Comparison of ENCODE assay signal across 15 cellular contexts in genomic region chr10:132326925-132327324, GRCh38. TPM values are rescaled to one million over a fixed set of nuclear protein-coding genes. Genes with fewer than 3 reads are reported as not detected.
DNase-seq lines count a peak whose midpoint lies in the region; ATAC-seq and TF ChIP-seq lines count a peak whose summit lies in the region.
"Had no signal": no experiment of that assay in that cellular context is flagged by ENCODE, and none has a peak within 500 bp of the region (broad histone marks: within the 10 kb centered on the region; RNA-seq: fewer than 3 reads in every experiment).

No MANE protein-coding gene starts in this region.

- intact Hi-C loops in CD4-positive, alpha-beta T cell (cut with DNase I, micrococcal nuclease) = no loop called here
- intact Hi-C loops in PC-9 (cut with micrococcal nuclease; ENCODE audit: unreplicated experiment) (no loop called here), OCI-LY7 (cut with micrococcal nuclease; ENCODE audit: unreplicated experiment) (no loop called here)

- H3K36me3 Mint-ChIP-seq in CD4-positive, alpha-beta T cell (ENCODE audit: low read depth) = peaks cover 49% of the 10 kb centered on the region
- H3K36me3 Mint-ChIP-seq in IgD-negative memory B cell = peaks cover 5% of the 10 kb centered on the region
- peaks cover 65% of the 10 kb centered on the region for H3K36me3 Mint-ChIP-seq in activated naive CD8-positive, alpha-beta T cell treated with anti-CD3 and anti-CD28 coated beads for 36 hours

- no peak overlapping the region for H3K4me3 ChIP-seq in PC-9
- H3K4me3 ChIP-seq in OCI-LY7 (ENCODE audit: low read depth, low read length, poor library complexity, severe bottlenecking) = no peak overlapping the region
- H3K4me3 ChIP-seq: prostate gland, stomach had no signal

- no peaks in the 10 kb centered on the region for H3K9me2 ChIP-seq in PC-9 (ENCODE audit: insufficient read depth)
- H3K9me2 ChIP-seq in OCI-LY7 (ENCODE audit: insufficient read depth, low read length) = no peaks in the 10 kb centered on the region

- H3K4me3 Mint-ChIP-seq in CD4-positive, alpha-beta T cell = peak overlapping the region; percentile 51
- H3K4me3 Mint-ChIP-seq in IgD-negative memory B cell = peak overlapping the region in 2 of 4 donors; percentile 2 to 5
- H3K4me3 Mint-ChIP-seq in activated naive CD8-positive, alpha-beta T cell treated with anti-CD3 and anti-CD28 coated beads for 36 hours = no peak overlapping the region

- H3F3A ChIP-seq in PC-9 (ENCODE audit: insufficient read depth, low read depth) = peaks cover 18% of the 10 kb centered on the region; the same call in 1 of the 2 replicates

- DNase-seq in CD4-positive, alpha-beta T cell = no peak
- peak; percentile 47 for DNase-seq in activated naive CD8-positive, alpha-beta T cell treated with anti-CD3 and anti-CD28 coated beads for 36 hours
- DNase-seq in stimulated activated CD4-positive, alpha-beta T cell treated with anti-CD3 and anti-CD28 coated beads, Interleukin-1b, Interleukin-23, amount 100 ng/mL, for 4 hours (ENCODE audit: low read depth in 2 of 2) = peak; percentile 15 to 33
- no peak for DNase-seq in PC-9
- DNase-seq in OCI-LY7 (ENCODE audit: low spot score) = no peak
- DNase-seq in NCI-H2029 treated with DMSO at 0.1 percent for 48 hours (lab: John Stamatoyannopoulos, UW) = no peak
- DNase-seq: anterior cingulate cortex, GF-D8, hippocampal formation, NCI-H1105, NCI-H446, stomach had no signal

- POLR2A ChIA-PET in CD4-positive, alpha-beta T cell (lab: Charles Lee) = no interaction called here
- POLR2A ChIA-PET in PC-9 (lab: Charles Lee; ENCODE audit: unreplicated experiment) = no interaction called here
- POLR2A ChIA-PET in OCI-LY7 (lab: Charles Lee) = interaction anchor here (1.2 kb wide), 1 partner anchor 11 kb away, joined by 3 read pairs; no protein-coding TSS in a partner anchor

- no peaks in the 10 kb centered on the region for H3K9me3 Mint-ChIP-seq in CD4-positive, alpha-beta T cell
- peaks cover 0 to under 1% (median 0%) of the 10 kb centered on the region in 3 donors for H3K9me3 Mint-ChIP-seq in IgD-negative memory B cell
- peaks cover 15% of the 10 kb centered on the region for H3K9me3 Mint-ChIP-seq in activated naive CD8-positive, alpha-beta T cell treated with anti-CD3 and anti-CD28 coated beads for 36 hours

- no peaks in the 10 kb centered on the region for H3K9me3 ChIP-seq in CD4-positive, alpha-beta T cell (ENCODE audit: control insufficient read depth, low read length)
- H3K9me3 ChIP-seq in PC-9 (ENCODE audit: insufficient read depth, low read depth) = no peaks in the 10 kb centered on the region
- no peaks in the 10 kb centered on the region for H3K9me3 ChIP-seq in OCI-LY7 (ENCODE audit: low read length)
- H3K9me3 ChIP-seq: prostate gland, stomach had no signal

- no peak overlapping the region for H3K27ac ChIP-seq in CD4-positive, alpha-beta T cell (ENCODE audit: low read depth, low read length)
- H3K27ac ChIP-seq in PC-9 (no peak overlapping the region), OCI-LY7 (ENCODE audit: low read depth, low read length, poor library complexity, severe bottlenecking) (no peak overlapping the region)
- H3K27ac ChIP-seq: prostate gland, stomach had no signal

- H3K4me2 ChIP-seq in PC-9 = no peak overlapping the region
- no peak overlapping the region for H3K4me2 ChIP-seq in OCI-LY7 (ENCODE audit: low read length)

- H4K20me1 ChIP-seq in PC-9 (ENCODE audit: insufficient read depth) = no peaks in the 10 kb centered on the region; the same call in 1 of the 2 replicates
- H4K20me1 ChIP-seq in OCI-LY7 (ENCODE audit: insufficient read depth, low read length) = peaks cover 9% of the 10 kb centered on the region

- ATAC-seq in CD4-positive, alpha-beta T cell (ENCODE audit: poor library complexity) = no peak
- no peak for ATAC-seq in HG03135 (IDR thresholded peaks at IDR 0.05; ENCODE audit: unreplicated experiment)

- peaks cover 7% of the 10 kb centered on the region; the same call in 1 of the 2 replicates for H3K36me3 ChIP-seq in PC-9 (ENCODE audit: low read depth)
- H3K36me3 ChIP-seq in OCI-LY7 (ENCODE audit: insufficient read depth, low read length) = peaks cover 51% of the 10 kb centered on the region
- H3K36me3 ChIP-seq: prostate gland had no signal

- BruUV-seq in PC-9 (replicated peaks; lab: Mats Ljungman, UMichigan) (no TSS peak), OCI-LY7 (replicated peaks; lab: Mats Ljungman, UMichigan) (no TSS peak)

- no peak overlapping the region for H2AFZ ChIP-seq in PC-9
- no peak overlapping the region for H2AFZ ChIP-seq in OCI-LY7 (ENCODE audit: low read length)

- peaks cover 51% of the 10 kb centered on the region for H3K79me2 ChIP-seq in PC-9 (ENCODE audit: low read depth)
- peaks cover 50% of the 10 kb centered on the region for H3K79me2 ChIP-seq in OCI-LY7 (ENCODE audit: insufficient read depth, low read depth, low read length)

- peaks cover 57% of the 10 kb centered on the region for H3K4me1 Mint-ChIP-seq in CD4-positive, alpha-beta T cell (ENCODE audit: low read depth)
- H3K4me1 Mint-ChIP-seq in IgD-negative memory B cell = peaks cover 17 to 33% (median 29%) of the 10 kb centered on the region in 3 donors
- H3K4me1 Mint-ChIP-seq in activated naive CD8-positive, alpha-beta T cell treated with anti-CD3 and anti-CD28 coated beads for 36 hours = peaks cover 44% of the 10 kb centered on the region

- no peak for TF ChIP-seq CTCF in CD4-positive, alpha-beta T cell (IDR thresholded peaks at IDR 0.05)
- TF ChIP-seq CTCF in PC-9 (conservative IDR thresholded peaks at IDR 0.05) (no peak), OCI-LY7 (conservative IDR thresholded peaks at IDR 0.05; ENCODE audit: low read length) (no peak)

- no peaks in the 10 kb centered on the region for H3K4me1 ChIP-seq in PC-9 (replicated peaks; ENCODE audit: insufficient read depth)
- peaks cover 12% of the 10 kb centered on the region for H3K4me1 ChIP-seq in OCI-LY7 (ENCODE audit: insufficient read depth, low read length, poor library complexity, severe bottlenecking)
- H3K4me1 ChIP-seq: prostate gland had no signal

- no peaks in the 10 kb centered on the region for H3K27me3 Mint-ChIP-seq in CD4-positive, alpha-beta T cell
- H3K27me3 Mint-ChIP-seq in IgD-negative memory B cell = no peaks in the 10 kb centered on the region
- H3K27me3 Mint-ChIP-seq in activated naive CD8-positive, alpha-beta T cell treated with anti-CD3 and anti-CD28 coated beads for 36 hours = no peaks in the 10 kb centered on the region

- H3K27me3 ChIP-seq in CD4-positive, alpha-beta T cell (ENCODE audit: control insufficient read depth, insufficient read depth, low read length) = no peaks in the 10 kb centered on the region
- no peaks in the 10 kb centered on the region for H3K27me3 ChIP-seq in PC-9 (ENCODE audit: insufficient read depth, low read depth)
- H3K27me3 ChIP-seq: stomach had no signal

- peak overlapping the region; percentile 40 for H3K27ac Mint-ChIP-seq in CD4-positive, alpha-beta T cell
- peak overlapping the region in 2 of 3 donors; percentile 13 to 37 for H3K27ac Mint-ChIP-seq in IgD-negative memory B cell
- peak overlapping the region; percentile 82 for H3K27ac Mint-ChIP-seq in activated naive CD8-positive, alpha-beta T cell treated with anti-CD3 and anti-CD28 coated beads for 36 hours

- CTCF ChIA-PET in CD4-positive, alpha-beta T cell (lab: Charles Lee) = interaction anchor here (1.3 kb wide), 1 partner anchor 11 kb away, joined by 3 read pairs; no protein-coding TSS in a partner anchor
- CTCF ChIA-PET in PC-9 (lab: Charles Lee) = no interaction called here
- CTCF ChIA-PET in OCI-LY7 (lab: Charles Lee; ENCODE audit: unreplicated experiment) = no interaction called here

RNA-seq across cellular contexts. Expression of gene LRRC27, which starts 5.1 kb away (rescaled TPM):
- total RNA-seq in CD4-positive, alpha-beta T cell = 1 to 10 TPM; 2.4 to 2.8 TPM
- polyA plus RNA-seq in IgD-negative memory B cell = 14.5 TPM
- total RNA-seq in activated naive CD8-positive, alpha-beta T cell treated with anti-CD3 and anti-CD28 coated beads for 36 hours = 1 to 10 TPM; 3.5 to 3.8 TPM
- total RNA-seq in PC-9 (2021) (10.0 and 17.5 TPM in 2 replicates), OCI-LY7 (2022) (16.1 and 17.3 TPM in 2 replicates)
- 10.0 and 13.0 TPM in 2 replicates for total RNA-seq in OCI-LY7 (2014; rRNA removed; shearing (Covaris generic))

RNA-seq across cellular contexts. Expression of gene STK32C, which starts 19.2 kb away (rescaled TPM):
- total RNA-seq in CD4-positive, alpha-beta T cell = 1 to 10 TPM; 4.9 to 5.2 TPM
- polyA plus RNA-seq in IgD-negative memory B cell = 4.0 TPM
- 10 to 100 TPM; 15.3 to 16.2 TPM for total RNA-seq in activated naive CD8-positive, alpha-beta T cell treated with anti-CD3 and anti-CD28 coated beads for 36 hours
- total RNA-seq in PC-9 (2021) (13.9 and 21.8 TPM in 2 replicates), OCI-LY7 (2022) (30.4 and 32.4 TPM in 2 replicates)
- total RNA-seq in OCI-LY7 (2014; rRNA removed; shearing (Covaris generic)) = 13.1 and 16.8 TPM in 2 replicates

Comparison
In these comparisons a context has a peak if more than half of its experiments do, and no peak if none do; other contexts are left out.
1. DNase-seq: peak in activated naive CD8-positive, alpha-beta T cell treated with anti-CD3 and anti-CD28 coated beads for 36 hours (single experiment) and stimulated activated CD4-positive, alpha-beta T cell treated with anti-CD3 and anti-CD28 coated beads, Interleukin-1b, Interleukin-23, amount 100 ng/mL, for 4 hours (2 of 2); none in CD4-positive, alpha-beta T cell (0 of 10), PC-9 (0 of 2), OCI-LY7 (single experiment) and NCI-H2029 treated with DMSO at 0.1 percent for 48 hours (single experiment).
2. H3K27ac Mint-ChIP-seq: peak in every context shown above with its lines; median percentile 82 in activated naive CD8-positive, alpha-beta T cell treated with anti-CD3 and anti-CD28 coated beads for 36 hours; 40 in CD4-positive, alpha-beta T cell; 25 in IgD-negative memory B cell.